24 cellular contexts compared by ENCODE assay signal in genomic region chr21:41388259-41388658, GRCh38. TPM values are rescaled to one million over a fixed set of nuclear protein-coding genes. Genes with fewer than 3 reads are reported as not detected.
"Had no signal": no experiment of that assay in that cellular context is flagged by ENCODE, and none has a peak within 500 bp of the region (broad histone marks: within the 10 kb centered on the region; RNA-seq: fewer than 3 reads in every experiment).

No MANE protein-coding gene starts in this region.

- H3K27me3 ChIP-seq: foreskin keratinocyte, left lung, spleen, stomach had no signal

- ATAC-seq: foreskin keratinocyte; left lung; lower lobe of right lung; stimulated activated memory B cell treated with anti-CD40 and anti-IgM and Interleukin-4, amounts not matched to agents 10 μg/mL and 1 μg/mL and 100 μg/mL, for 72 hours had no signal

- H3K9me3 ChIP-seq: left lung, lower lobe of right lung, psoas muscle, spleen, stomach had no signal

- H3K4me3 ChIP-seq: coronary artery, left lung, lower lobe of right lung, psoas muscle, spleen, stomach had no signal

- H3K27ac ChIP-seq: coronary artery, foreskin keratinocyte, left lung, lower lobe of right lung, parathyroid adenoma, psoas muscle had no signal

- H3K36me3 Mint-ChIP-seq: type B pancreatic cell had no signal

- H3K4me1 Mint-ChIP-seq: endodermal cell; immature natural killer cell; stimulated activated memory B cell treated with anti-CD40 and anti-IgM and Interleukin-4, amounts not matched to agents 10 μg/mL and 1 μg/mL and 100 μg/mL, for 72 hours had no signal

- H3K9me3 Mint-ChIP-seq: immature natural killer cell; stimulated activated memory B cell treated with anti-CD40 and anti-IgM and Interleukin-4, amounts not matched to agents 10 μg/mL and 1 μg/mL and 100 μg/mL, for 72 hours had no signal

- H3K4me3 Mint-ChIP-seq: endodermal cell; immature natural killer cell; naive B cell; nephron; stimulated activated memory B cell treated with anti-CD40 and anti-IgM and Interleukin-4, amounts not matched to agents 10 μg/mL and 1 μg/mL and 100 μg/mL, for 72 hours; type B pancreatic cell had no signal

- H3K4me1 ChIP-seq: foreskin keratinocyte, left lung, lower lobe of right lung, parathyroid adenoma, psoas muscle, spleen, stomach had no signal

- H3K27me3 Mint-ChIP-seq: naive B cell; stimulated activated memory B cell treated with anti-CD40 and anti-IgM and Interleukin-4, amounts not matched to agents 10 μg/mL and 1 μg/mL and 100 μg/mL, for 72 hours; type B pancreatic cell had no signal

- DNase-seq: effector CD4-positive, alpha-beta T cell; endodermal cell; erythroblast; foreskin keratinocyte; immature natural killer cell; left lung; lower lobe of right lung; mesenchymal stem cell; naive B cell; psoas muscle; retina; spleen; stimulated activated CD4-positive, alpha-beta T cell treated with anti-CD3 and anti-CD28 coated beads, Interleukin-15, amount 100 ng/mL, for 24 hours; stimulated activated CD4-positive, alpha-beta T cell treated with anti-CD3 and anti-CD28 coated beads, Interleukin-1b, Interleukin-23, amount 100 ng/mL, for 48 hours; stimulated activated CD4-positive, alpha-beta T cell treated with anti-CD3 and anti-CD28 coated beads, Interleukin-4, amount 100 ng/mL, for 24 hours; stomach; substantia nigra had no signal

- H3K27ac Mint-ChIP-seq: endodermal cell; stimulated activated memory B cell treated with anti-CD40 and anti-IgM and Interleukin-4, amounts not matched to agents 10 μg/mL and 1 μg/mL and 100 μg/mL, for 72 hours; type B pancreatic cell had no signal

RNA-seq across cellular contexts. Expression of gene MX2, which starts 26.4 kb away (rescaled TPM):
- total RNA-seq: chondrocyte, endothelial cell of umbilical vein had no signal
